15 cellular contexts compared by ENCODE assay signal in the genomic region with DNA sequence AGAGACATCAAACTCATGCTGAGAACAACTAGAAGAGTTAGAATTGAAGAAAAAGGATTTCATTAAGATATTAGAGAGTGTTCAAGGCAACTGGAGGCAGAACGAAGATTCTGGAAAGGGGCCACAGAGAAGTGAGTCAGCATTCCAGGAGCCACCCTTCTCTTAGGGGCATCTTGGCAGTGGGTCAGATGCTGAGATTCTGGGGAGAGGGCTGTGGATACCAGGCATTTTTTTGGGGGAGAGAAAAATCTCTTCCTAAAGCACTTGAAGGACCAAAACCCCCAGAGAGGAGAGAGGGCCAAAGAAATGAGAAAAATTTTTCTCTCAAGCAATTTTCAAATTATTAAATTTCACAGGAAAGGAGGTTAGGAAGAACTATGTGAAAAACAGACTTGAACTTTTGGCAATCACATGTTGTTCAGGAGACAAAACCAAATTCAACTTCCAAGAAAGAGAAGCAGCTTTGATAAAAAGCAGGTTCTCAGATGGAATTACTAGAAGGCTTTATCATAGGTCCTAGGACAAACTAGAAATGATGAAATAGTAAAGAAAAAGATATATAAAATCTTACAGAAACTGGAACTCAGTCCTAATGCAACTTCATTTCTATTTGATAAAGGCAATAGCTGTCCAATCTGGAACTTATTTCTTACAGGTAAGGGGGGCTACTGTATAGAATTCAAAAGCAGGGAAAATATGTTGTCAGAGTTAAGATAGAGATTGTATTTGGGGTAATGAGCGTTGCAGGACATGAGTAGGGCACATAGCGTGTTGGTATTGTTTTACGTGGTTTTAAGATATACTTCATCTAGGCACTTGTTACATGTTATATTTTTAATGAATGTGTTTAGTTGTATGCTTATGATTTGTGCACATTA. TPM values are rescaled to one million over a fixed set of nuclear protein-coding genes. Genes with fewer than 3 reads are reported as not detected.
DNase-seq lines count a peak whose midpoint lies in the region; ATAC-seq and TF ChIP-seq lines count a peak whose summit lies in the region.
"Had no signal": no experiment of that assay in that cellular context is flagged by ENCODE, and none has a peak within 500 bp of the region (broad histone marks: within the 10 kb centered on the region; RNA-seq: fewer than 3 reads in every experiment).

No MANE protein-coding gene starts in this region.

- H3K4me2 ChIP-seq in osteoblast (ENCODE audit: insufficient read depth, low read length): peak overlapping the region; percentile 20

- H3K4me1 ChIP-seq in osteoblast (ENCODE audit: insufficient read depth, low read length): peaks cover 18% of the 10 kb centered on the region
- H3K4me1 ChIP-seq: right lobe of liver had no signal

- H3K36me3 ChIP-seq in MG63 (peaks cover 6% of the 10 kb centered on the region), osteoblast (ENCODE audit: insufficient read depth, low read length) (no peaks in the 10 kb centered on the region)
- H3K36me3 ChIP-seq: right lobe of liver had no signal

- DNase-seq in EL: peak; percentile 40
- peak; percentile 29 for DNase-seq in MG63
- DNase-seq in astrocyte of the hippocampus (ENCODE audit: low read depth, low spot score): peak; percentile 73
- no peak for DNase-seq in osteoblast (ENCODE audit: insufficient read length, low spot score, missing footprints)
- DNase-seq in NCI-H748 (lab: John Stamatoyannopoulos, UW; ENCODE audit: unreplicated experiment): no peak
- DNase-seq in lower leg skin (ENCODE audit: low spot score in 2 of 2): no peak
- DNase-seq: activated CD4-positive, alpha-beta T cell treated with anti-CD3 and anti-CD28 coated beads, Interleukin-2, amount 50 U/mL, for 48 hours; central memory CD4-positive, alpha-beta T cell; DMS79 treated with DMSO at 0.1 percent for 48 hours; glutamatergic neuron; NCI-H2227 treated with DMSO at 0.1 percent for 48 hours; right lobe of liver; SIG-M5 had no signal

- TF ChIP-seq CTCF in osteoblast (IDR thresholded peaks at IDR 0.05; ENCODE audit: extremely low read depth, low read depth, low read length): no peak
- no peak for TF ChIP-seq CTCF in lower leg skin (IDR thresholded peaks at IDR 0.05)

- WGBS in lower leg skin, 2 donors: 72 to 78% methylated on average over 4 of the region's 4 CpGs

- H4K20me1 ChIP-seq in osteoblast (ENCODE audit: insufficient read depth, low read length): no peaks in the 10 kb centered on the region

- H3K4me3 ChIP-seq in MG63 (no peak overlapping the region), osteoblast (ENCODE audit: insufficient read depth, low read length) (no peak overlapping the region), lower leg skin (ENCODE audit: low read depth, poor library complexity, severe bottlenecking) (no peak overlapping the region)
- H3K4me3 ChIP-seq: right lobe of liver had no signal

- intact Hi-C loops in lower leg skin (cut with DNase I; ENCODE audit: low total_unique reads): no loop called here

- no peak for TF ChIP-seq POLR2A in lower leg skin (IDR thresholded peaks at IDR 0.05)

- H3K79me2 ChIP-seq in osteoblast (ENCODE audit: insufficient read depth, low read length): no peaks in the 10 kb centered on the region

- no peaks in the 10 kb centered on the region for H3K9me3 ChIP-seq in MG63
- H3K9me3 ChIP-seq in osteoblast (ENCODE audit: low read depth, low read length): no peaks in the 10 kb centered on the region
- H3K9me3 ChIP-seq: right lobe of liver had no signal

- peak overlapping the region; percentile 20 for H2AFZ ChIP-seq in osteoblast (ENCODE audit: low read length)

- H3K27ac ChIP-seq in osteoblast (ENCODE audit: low read depth, low read length): peak overlapping the region; percentile 21
- H3K27ac ChIP-seq: right lobe of liver had no signal

- no peaks in the 10 kb centered on the region for H3K27me3 ChIP-seq in MG63
- H3K27me3 ChIP-seq in osteoblast (ENCODE audit: insufficient read depth, low read length): no peaks in the 10 kb centered on the region
- H3K27me3 ChIP-seq: right lobe of liver had no signal

- ATAC-seq in GM19467 (IDR thresholded peaks at IDR 0.05; ENCODE audit: unreplicated experiment) (no peak), GM21528 (IDR thresholded peaks at IDR 0.05; ENCODE audit: low FRiP score, unreplicated experiment) (no peak)
- ATAC-seq: right lobe of liver had no signal

RNA-seq across cellular contexts. Expression of a gene that starts 1.1 kb away (rescaled TPM):
- total RNA-seq in MG63 (2014; rRNA removed; shearing (Covaris generic); ENCODE audit: low replicate concordance): 0.23 and 3.5 TPM in 2 replicates
- total RNA-seq in osteoblast (9.4 TPM in 2 replicates), lower leg skin (1 to 10 TPM; 1.6 to 7.8 (median 2.5) TPM)

Comparison
In these comparisons a context has a peak if more than half of its experiments do, and no peak if none do; other contexts are left out.
1. DNase-seq: peak in EL (single experiment), MG63 (single experiment) and astrocyte of the hippocampus (single experiment); none in osteoblast (single experiment), NCI-H748 (single experiment) and lower leg skin (0 of 2).